1 cellular context compared by ENCODE assay signal in the genomic region with DNA sequence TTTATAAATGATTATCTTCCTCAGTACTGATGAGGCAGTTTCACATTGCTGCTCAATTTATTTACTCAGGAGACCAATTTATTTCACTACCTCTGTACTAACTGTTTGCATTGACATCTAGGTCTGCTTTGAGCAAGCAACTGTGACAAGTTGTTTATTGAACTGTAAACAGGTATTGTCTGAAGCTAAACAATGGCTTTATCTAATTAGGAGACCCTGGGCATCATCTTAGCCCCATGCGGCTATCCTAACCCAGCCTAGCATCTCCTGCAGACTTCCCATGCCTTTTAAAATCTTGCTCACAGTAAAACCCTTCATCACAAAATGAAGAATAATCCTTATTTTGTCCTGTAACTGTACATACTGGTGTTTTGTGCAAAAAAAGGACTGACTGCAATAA.
TF ChIP-seq lines count a peak whose summit lies in the region.

No MANE protein-coding gene starts in this region.

TF ChIP-seq in GM23338, 12 proteins besides CTCF, POLR2A, EP300 and RAD21 (continued from another document):
- no peak for TF ChIP-seq JUNB (IDR thresholded peaks at IDR 0.05; ENCODE audit: unreplicated experiment)
- TF ChIP-seq EZH2phosphoT487 (IDR thresholded peaks at IDR 0.05; ENCODE audit: unreplicated experiment), result no peak
